ENCODE assay signal across 19 cellular contexts in genomic region chr6:135520781-135521180, GRCh38. TPM values are rescaled to one million over a fixed set of nuclear protein-coding genes. Genes with fewer than 3 reads are reported as not detected.
DNase-seq lines count a peak whose midpoint lies in the region; ATAC-seq, FAIRE-seq and TF ChIP-seq lines count a peak whose summit lies in the region.
"Had no signal": no experiment of that assay in that cellular context is flagged by ENCODE, and none has a peak within 500 bp of the region (broad histone marks: within the 10 kb centered on the region; RNA-seq: fewer than 3 reads in every experiment).

No MANE protein-coding gene starts in this region.

- FAIRE-seq in K562 (lab: Jason Lieb, UNC): no peak

- ATAC-seq in K562: no peak
- no peak for ATAC-seq in GM18519 (IDR thresholded peaks at IDR 0.05; ENCODE audit: low FRiP score, unreplicated experiment)
- ATAC-seq: PC-3 had no signal

- no peaks in the 10 kb centered on the region for H3K27me3 ChIP-seq in K562 (ENCODE audit: control insufficient read depth in 2 of 2, insufficient read depth in 2 of 2, low read length in 2 of 2)
- H3K27me3 ChIP-seq: SJCRH30 had no signal

- no peak overlapping the region for H3K9ac ChIP-seq in K562 (ENCODE audit: insufficient read depth in 1 of 2, low read depth in 2 of 2, low read length in 2 of 2)

- no peak overlapping the region for H3K27ac ChIP-seq in K562 (ENCODE audit: extremely low read depth, low read depth, low read length)
- H3K27ac ChIP-seq: HL-60, SJCRH30 had no signal

- no peaks in the 10 kb centered on the region for H3K9me1 ChIP-seq in K562 (ENCODE audit: control insufficient read depth, insufficient read depth, low read length)

- TF ChIP-seq EP300 in K562 (IDR thresholded peaks at IDR 0.05; ENCODE audit: low read length): no peak

- no TSS peak for BruUV-seq in K562 (replicated peaks; lab: Mats Ljungman, UMichigan)

- H3K79me2 ChIP-seq in K562 (ENCODE audit: control insufficient read depth, insufficient read depth, low read length): no peaks in the 10 kb centered on the region

- no peak overlapping the region for H3K4me2 ChIP-seq in K562 (ENCODE audit: insufficient read depth, low read length)

- DNase-seq in HCEC 1CT (peak; percentile 47), K562 (ENCODE audit: extremely low read depth in 1 of 4, low spot score in 3 of 4) (no peak), hepatic stellate cell (ENCODE audit: low spot score) (peak; percentile 15), DMS153 (lab: John Stamatoyannopoulos, UW) (no peak), NCI-H524 (lab: John Stamatoyannopoulos, UW) (no peak)
- DNase-seq in stimulated activated CD8-positive, alpha-beta memory T cell treated with anti-CD3 and anti-CD28 coated beads, Interleukin-4, amount 100 ng/mL, for 48 hours: no peak
- DNase-seq: ACHN, DND-41, GF-D8, H9, NCI-H1105 treated with DMSO at 0.1 percent for 48 hours, NCI-H187, NCI-H226, NCI-H524 treated with DMSO at 0.1 percent for 48 hours, PC-3, RPMI8226 had no signal

- TF ChIP-seq RAD21 in K562 (CRISPR knock-in tag; conservative IDR thresholded peaks at IDR 0.05 in 1 of 2, IDR thresholded peaks at IDR 0.05 in 1 of 2): no peak

- H4K20me1 ChIP-seq in K562 (replicated peaks; ENCODE audit: control insufficient read depth, insufficient read depth, low read length): no peaks in the 10 kb centered on the region

- POLR2A ChIA-PET in K562 (lab: Yijun Ruan, JAX): interaction anchor here (1.8 kb wide), 1 partner anchor 15 kb away, joined by 4 read pairs; no protein-coding TSS in a partner anchor

- H3K4me3 ChIP-seq in K562: no peak overlapping the region
- H3K4me3 ChIP-seq: SJCRH30 had no signal

- H3K9me3 ChIP-seq in K562 (replicated peaks; ENCODE audit: control insufficient read depth, insufficient read depth, low read depth, low read length): no peaks in the 10 kb centered on the region
- H3K9me3 ChIP-seq: SJCRH30 had no signal

- no peaks in the 10 kb centered on the region for H3K36me3 ChIP-seq in K562 (ENCODE audit: control insufficient read depth, insufficient read depth, low read length)
- H3K36me3 ChIP-seq: SJCRH30 had no signal

- 3% methylated on average over 2 of the region's 2 CpGs for WGBS in K562 (ENCODE audit: insufficient coverage, low coverage, missing lambda C conversion rate)

- in situ Hi-C loops in K562 (cut with MboI): no loop called here

- CTCF ChIA-PET in K562 (lab: Yijun Ruan, JAX; ENCODE audit: low intra/inter-chr PET ratio): no interaction called here

- TF ChIP-seq POLR2A in K562 (conservative IDR thresholded peaks at IDR 0.05): no peak

- H2AFZ ChIP-seq in K562 (ENCODE audit: low read depth, low read length): no peak overlapping the region

- peaks cover 0 to 9% of the 10 kb centered on the region in 2 experiments; a peak in 3 of 5 replicates for H3K4me1 ChIP-seq in K562 (replicated peaks in 1 of 2; ENCODE audit: control insufficient read depth in 2 of 2, insufficient read depth in 2 of 2, low read length in 2 of 2)

- TF ChIP-seq CTCF in K562 (IDR thresholded peaks at IDR 0.05 in 2 of 3, conservative IDR thresholded peaks at IDR 0.05 in 1 of 3; ENCODE audit: insufficient read depth in 2 of 3, low read depth in 1 of 3, low read length in 3 of 3): no peak

- intact Hi-C loops in K562 (cut with micrococcal nuclease): no loop called here

TF ChIP-seq in K562, 482 proteins besides CTCF, POLR2A, EP300 and RAD21:
- TF ChIP-seq KDM5B (IDR thresholded peaks at IDR 0.05; ENCODE audit: insufficient replicate concordance, low read depth, low read length) (no peak), MEIS2 (IDR thresholded peaks at IDR 0.05; ENCODE audit: partially characterized antibody) (peak; percentile 13), E4F1 (CRISPR knock-in tag; IDR thresholded peaks at IDR 0.05; ENCODE audit: borderline replicate concordance) (no peak), ZNF384 (IDR thresholded peaks at IDR 0.05; ENCODE audit: low read depth, low read length) (no peak), POLR2AphosphoS2 (IDR thresholded peaks at IDR 0.05; ENCODE audit: low read length) (no peak)
- TF ChIP-seq, protein P1, sequence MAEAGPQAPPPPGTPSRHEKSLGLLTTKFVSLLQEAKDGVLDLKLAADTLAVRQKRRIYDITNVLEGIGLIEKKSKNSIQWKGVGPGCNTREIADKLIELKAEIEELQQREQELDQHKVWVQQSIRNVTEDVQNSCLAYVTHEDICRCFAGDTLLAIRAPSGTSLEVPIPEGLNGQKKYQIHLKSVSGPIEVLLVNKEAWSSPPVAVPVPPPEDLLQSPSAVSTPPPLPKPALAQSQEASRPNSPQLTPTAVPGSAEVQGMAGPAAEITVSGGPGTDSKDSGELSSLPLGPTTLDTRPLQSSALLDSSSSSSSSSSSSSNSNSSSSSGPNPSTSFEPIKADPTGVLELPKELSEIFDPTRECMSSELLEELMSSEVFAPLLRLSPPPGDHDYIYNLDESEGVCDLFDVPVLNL (CRISPR knock-in tag; IDR thresholded peaks at IDR 0.05; ENCODE audit: low read depth): no peak

RNA-seq across cellular contexts. Expression of gene AHI1, which starts 23.2 kb away (rescaled TPM):
- 51.8 and 267 TPM in 2 replicates for total RNA-seq in K562 (2011; cell fraction: chromatin; rRNA removed; ENCODE audit: low replicate concordance)
- total RNA-seq in K562 (2011; cell fraction: nucleolus; rRNA removed): 24.5 and 37.9 TPM in 2 replicates
- 73.0 and 108 TPM in 2 replicates for total RNA-seq in K562 (2011; cell fraction: nucleoplasm; rRNA removed)
- total RNA-seq in K562 (2014; rRNA removed): 23.8 and 26.2 TPM in 2 replicates
- 45.6 and 54.3 TPM in 2 replicates for total RNA-seq in K562 (2014; rRNA removed; fragmentation: Illumina TruSeq; extraction: Trizol)
- 37.1 and 41.1 TPM in 2 replicates for total RNA-seq in K562 (2015; rRNA removed; fragmentation: Illumina TruSeq; extraction: Trizol)
- 30.9 and 33.8 TPM in 2 replicates for total RNA-seq in K562 (2021)
- 39.6 and 54.9 TPM in 2 replicates for polyA plus RNA-seq in K562 (2011; rRNA removed)
- 6.8 and 11.1 TPM in 2 replicates for polyA plus RNA-seq in K562 (2011; cell fraction: cytosol; rRNA removed)
- polyA plus RNA-seq in K562 (2011; cell fraction: nucleus; rRNA removed): 63.7 and 78.6 TPM in 2 replicates
- 19.1 and 23.8 TPM in 2 replicates for polyA plus RNA-seq in K562 (2012)
- 30.0 and 34.8 TPM in 2 replicates for polyA plus RNA-seq in K562 (2014; fragmentation: Illumina TruSeq; extraction: Trizol)
- polyA plus RNA-seq in K562 (2014; fragmentation: Nextera tagmentation; extraction: Ambion mirVana): 10 to 100 TPM; 24.7 to 27.7 TPM
- 24.1 and 32.2 TPM in 2 replicates for polyA plus RNA-seq in K562 (2014; rRNA removed)
- polyA minus RNA-seq in K562 (2011; rRNA and poly(A)+ RNA removed): 104 and 113 TPM in 2 replicates
- polyA minus RNA-seq in K562 (2011; cell fraction: cytosol; rRNA and poly(A)+ RNA removed): 19.1 and 22.9 TPM in 2 replicates
- 73.5 and 131 TPM in 2 replicates for polyA minus RNA-seq in K562 (2011; cell fraction: nucleus; rRNA and poly(A)+ RNA removed)

Comparison
In these comparisons a context has a peak if more than half of its experiments do, and no peak if none do; other contexts are left out.
1. DNase-seq: peak in HCEC 1CT (single experiment) and hepatic stellate cell (single experiment); none in K562 (0 of 4), stimulated activated CD8-positive, alpha-beta memory T cell treated with anti-CD3 and anti-CD28 coated beads, Interleukin-4, amount 100 ng/mL, for 48 hours (single experiment), DMS153 (single experiment) and NCI-H524 (0 of 2).